ENCODE assay signal across 21 cellular contexts in genomic region chr10:11845113-11845512, GRCh38.
"Had no signal": no experiment of that assay in that cellular context is flagged by ENCODE, and none has a peak within 500 bp of the region (broad histone marks: within the 10 kb centered on the region; RNA-seq: fewer than 3 reads in every experiment).

No MANE protein-coding gene starts in this region.

- H3K4me3 ChIP-seq: coronary artery, left lung, lower lobe of right lung, testis, tibial nerve, upper lobe of right lung had no signal

- H3K4me1 Mint-ChIP-seq: endodermal cell; immature natural killer cell; memory B cell; naive B cell; stimulated activated memory B cell treated with anti-CD40 and anti-IgM and Interleukin-4, amounts not matched to agents 10 μg/mL and 1 μg/mL and 100 μg/mL, for 72 hours had no signal

- H3K36me3 ChIP-seq: left lung had no signal

- H3K27ac Mint-ChIP-seq: endodermal cell; immature natural killer cell; memory B cell; naive B cell; stimulated activated memory B cell treated with anti-CD40 and anti-IgM and Interleukin-4, amounts not matched to agents 10 μg/mL and 1 μg/mL and 100 μg/mL, for 72 hours had no signal

- DNase-seq: effector CD4-positive, alpha-beta T cell; endodermal cell; erythroblast; foreskin keratinocyte; immature natural killer cell; left lung; lower lobe of right lung; naive B cell; posterior cingulate gyrus; small intestine; stimulated activated CD4-positive, alpha-beta T cell treated with anti-CD3 and anti-CD28 coated beads, Interleukin-12 subunit alpha, Interleukin-12 subunit beta, amount 100 ng/mL, for 4 hours; stimulated activated CD4-positive, alpha-beta T cell treated with anti-CD3 and anti-CD28 coated beads, Interleukin-2, amount 100 ng/mL, for 48 hours; stimulated activated CD8-positive, alpha-beta memory T cell treated with anti-CD3 and anti-CD28 coated beads, Interleukin-4, amount 100 ng/mL, for 48 hours; stimulated activated naive CD8-positive, alpha-beta T cell treated with anti-CD3 and anti-CD28 coated beads, Interleukin-15, amount 100 ng/mL, for 72 hours; testis had no signal

- H3K9me3 Mint-ChIP-seq: endodermal cell; immature natural killer cell; memory B cell; naive B cell; neural crest cell; stimulated activated memory B cell treated with anti-CD40 and anti-IgM and Interleukin-4, amounts not matched to agents 10 μg/mL and 1 μg/mL and 100 μg/mL, for 72 hours; stimulated activated naive CD8-positive, alpha-beta T cell treated with anti-CD3 and anti-CD28 coated beads, Interleukin-15, amount 100 ng/mL, for 72 hours had no signal

- H3K4me1 ChIP-seq: foreskin keratinocyte, left lung, lower lobe of right lung, testis had no signal

- H3K27me3 Mint-ChIP-seq: naive B cell had no signal

- H3K36me3 Mint-ChIP-seq: immature natural killer cell; memory B cell; naive B cell; stimulated activated memory B cell treated with anti-CD40 and anti-IgM and Interleukin-4, amounts not matched to agents 10 μg/mL and 1 μg/mL and 100 μg/mL, for 72 hours had no signal

- H3K27ac ChIP-seq: coronary artery, foreskin keratinocyte, left lung, lower lobe of right lung, testis, tibial nerve, upper lobe of right lung had no signal

- H3K4me3 Mint-ChIP-seq: endodermal cell; immature natural killer cell; memory B cell; naive B cell; neural crest cell; stimulated activated memory B cell treated with anti-CD40 and anti-IgM and Interleukin-4, amounts not matched to agents 10 μg/mL and 1 μg/mL and 100 μg/mL, for 72 hours; stimulated activated naive CD8-positive, alpha-beta T cell treated with anti-CD3 and anti-CD28 coated beads, Interleukin-15, amount 100 ng/mL, for 72 hours had no signal

- ATAC-seq: foreskin keratinocyte; left lung; lower lobe of right lung; stimulated activated memory B cell treated with anti-CD40 and anti-IgM and Interleukin-4, amounts not matched to agents 10 μg/mL and 1 μg/mL and 100 μg/mL, for 72 hours; stimulated activated naive CD8-positive, alpha-beta T cell treated with anti-CD3 and anti-CD28 coated beads, Interleukin-15, amount 100 ng/mL, for 72 hours; upper lobe of right lung had no signal

- H3K9me3 ChIP-seq: left lung, lower lobe of right lung, testis, tibial nerve, upper lobe of right lung had no signal

- H3K27me3 ChIP-seq: foreskin keratinocyte, left lung, testis, tibial nerve, upper lobe of right lung had no signal
